ENCODE assay signal across 1 cellular context in genomic region chr7:74375726-74376220, GRCh38.
TF ChIP-seq lines count a peak whose summit lies in the region.

No MANE protein-coding gene starts in this region.

TF ChIP-seq in GM23338, 12 proteins besides CTCF, POLR2A, EP300 and RAD21:
- TF ChIP-seq ZNF462 (CRISPR knock-in tag; IDR thresholded peaks at IDR 0.05) (no peak), JUNB (IDR thresholded peaks at IDR 0.05; ENCODE audit: unreplicated experiment) (no peak), ZNF331 (CRISPR knock-in tag; IDR thresholded peaks at IDR 0.05; ENCODE audit: low read depth) (no peak), ETS1 (IDR thresholded peaks at IDR 0.05) (no peak), CREB1 (CRISPR knock-in tag; IDR thresholded peaks at IDR 0.05; ENCODE audit: low read depth) (no peak), EZH2 (IDR thresholded peaks at IDR 0.05; ENCODE audit: low read depth, unreplicated experiment) (no peak), POLR2AphosphoS5 (IDR thresholded peaks at IDR 0.05; ENCODE audit: low read depth) (no peak), STAT1 (IDR thresholded peaks at IDR 0.05; ENCODE audit: unreplicated experiment) (no peak), EZH2phosphoT487 (IDR thresholded peaks at IDR 0.05; ENCODE audit: unreplicated experiment) (no peak), ZNF114 (CRISPR knock-in tag; IDR thresholded peaks at IDR 0.05) (no peak), NANOG (IDR thresholded peaks at IDR 0.05; ENCODE audit: borderline replicate concordance) (no peak)
